2 cellular contexts compared by ENCODE assay signal in the genomic region with DNA sequence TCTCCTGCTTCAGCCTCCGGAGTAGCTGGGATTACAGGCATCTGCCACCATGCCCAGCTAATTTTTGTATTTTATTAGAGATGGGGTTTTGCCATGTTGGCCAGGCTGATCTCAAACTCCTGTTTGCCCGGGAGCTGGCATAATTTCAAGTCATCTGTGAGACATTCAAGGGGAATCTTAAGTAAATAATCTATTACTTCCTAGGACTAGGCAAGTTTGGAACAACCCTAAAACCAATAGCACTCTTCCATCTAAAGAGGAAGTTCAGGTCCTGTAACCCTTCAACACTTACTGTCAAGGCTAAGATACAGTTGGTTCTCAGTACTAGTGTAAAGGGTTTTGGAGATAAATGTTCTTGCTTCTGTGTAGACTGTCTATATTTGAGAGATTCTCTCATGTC.
TF ChIP-seq lines count a peak whose summit lies in the region.

No MANE protein-coding gene starts in this region.

TF ChIP-seq in IMR-90, 13 proteins besides CTCF, POLR2A, EP300 and RAD21 (continued from another document):
- TF ChIP-seq BHLHE40 (IDR thresholded peaks at IDR 0.05; ENCODE audit: low read depth, low read length) (no peak), SMC3 (IDR thresholded peaks at IDR 0.05; ENCODE audit: low read depth, low read length) (no peak), CEBPB (IDR thresholded peaks at IDR 0.05; ENCODE audit: low read depth, low read length) (no peak), CHD1 (IDR thresholded peaks at IDR 0.05; ENCODE audit: low read depth, low read length) (no peak), MAFK (IDR thresholded peaks at IDR 0.05; ENCODE audit: low read depth, low read length) (no peak), MAZ (IDR thresholded peaks at IDR 0.05; ENCODE audit: borderline replicate concordance, low read depth, low read length) (no peak), MXI1 (IDR thresholded peaks at IDR 0.05; ENCODE audit: borderline replicate concordance, low read depth, low read length) (no peak)
- TF ChIP-seq, protein P1, sequence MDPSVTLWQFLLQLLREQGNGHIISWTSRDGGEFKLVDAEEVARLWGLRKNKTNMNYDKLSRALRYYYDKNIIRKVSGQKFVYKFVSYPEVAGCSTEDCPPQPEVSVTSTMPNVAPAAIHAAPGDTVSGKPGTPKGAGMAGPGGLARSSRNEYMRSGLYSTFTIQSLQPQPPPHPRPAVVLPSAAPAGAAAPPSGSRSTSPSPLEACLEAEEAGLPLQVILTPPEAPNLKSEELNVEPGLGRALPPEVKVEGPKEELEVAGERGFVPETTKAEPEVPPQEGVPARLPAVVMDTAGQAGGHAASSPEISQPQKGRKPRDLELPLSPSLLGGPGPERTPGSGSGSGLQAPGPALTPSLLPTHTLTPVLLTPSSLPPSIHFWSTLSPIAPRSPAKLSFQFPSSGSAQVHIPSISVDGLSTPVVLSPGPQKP (IDR thresholded peaks at IDR 0.05; ENCODE audit: borderline replicate concordance, low read depth, low read length), result no peak
- TF ChIP-seq, protein P2, sequence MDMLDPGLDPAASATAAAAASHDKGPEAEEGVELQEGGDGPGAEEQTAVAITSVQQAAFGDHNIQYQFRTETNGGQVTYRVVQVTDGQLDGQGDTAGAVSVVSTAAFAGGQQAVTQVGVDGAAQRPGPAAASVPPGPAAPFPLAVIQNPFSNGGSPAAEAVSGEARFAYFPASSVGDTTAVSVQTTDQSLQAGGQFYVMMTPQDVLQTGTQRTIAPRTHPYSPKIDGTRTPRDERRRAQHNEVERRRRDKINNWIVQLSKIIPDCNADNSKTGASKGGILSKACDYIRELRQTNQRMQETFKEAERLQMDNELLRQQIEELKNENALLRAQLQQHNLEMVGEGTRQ (IDR thresholded peaks at IDR 0.05; ENCODE audit: low read depth, low read length), result no peak

TF ChIP-seq in SK-N-SH treated with all-trans-retinoic acid at 6 μM for 48 hours, 23 proteins besides CTCF, POLR2A, EP300 and RAD21 (continued from another document):
- TF ChIP-seq BACH2 (CRISPR knock-in tag; IDR thresholded peaks at IDR 0.05; ENCODE audit: borderline replicate concordance) (no peak), GLIS3 (CRISPR knock-in tag; IDR thresholded peaks at IDR 0.05) (no peak), ZFP30 (CRISPR knock-in tag; IDR thresholded peaks at IDR 0.05) (no peak), OSR1 (CRISPR knock-in tag; IDR thresholded peaks at IDR 0.05) (no peak)
- TF ChIP-seq, protein P3, sequence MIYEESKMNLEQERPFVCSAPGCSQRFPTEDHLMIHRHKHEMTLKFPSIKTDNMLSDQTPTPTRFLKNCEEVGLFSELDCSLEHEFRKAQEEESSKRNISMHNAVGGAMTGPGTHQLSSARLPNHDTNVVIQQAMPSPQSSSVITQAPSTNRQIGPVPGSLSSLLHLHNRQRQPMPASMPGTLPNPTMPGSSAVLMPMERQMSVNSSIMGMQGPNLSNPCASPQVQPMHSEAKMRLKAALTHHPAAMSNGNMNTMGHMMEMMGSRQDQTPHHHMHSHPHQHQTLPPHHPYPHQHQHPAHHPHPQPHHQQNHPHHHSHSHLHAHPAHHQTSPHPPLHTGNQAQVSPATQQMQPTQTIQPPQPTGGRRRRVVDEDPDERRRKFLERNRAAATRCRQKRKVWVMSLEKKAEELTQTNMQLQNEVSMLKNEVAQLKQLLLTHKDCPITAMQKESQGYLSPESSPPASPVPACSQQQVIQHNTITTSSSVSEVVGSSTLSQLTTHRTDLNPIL (CRISPR knock-in tag; IDR thresholded peaks at IDR 0.05; ENCODE audit: low read depth), result no peak
